ENCODE assay signal across 9 cellular contexts in the genomic region with DNA sequence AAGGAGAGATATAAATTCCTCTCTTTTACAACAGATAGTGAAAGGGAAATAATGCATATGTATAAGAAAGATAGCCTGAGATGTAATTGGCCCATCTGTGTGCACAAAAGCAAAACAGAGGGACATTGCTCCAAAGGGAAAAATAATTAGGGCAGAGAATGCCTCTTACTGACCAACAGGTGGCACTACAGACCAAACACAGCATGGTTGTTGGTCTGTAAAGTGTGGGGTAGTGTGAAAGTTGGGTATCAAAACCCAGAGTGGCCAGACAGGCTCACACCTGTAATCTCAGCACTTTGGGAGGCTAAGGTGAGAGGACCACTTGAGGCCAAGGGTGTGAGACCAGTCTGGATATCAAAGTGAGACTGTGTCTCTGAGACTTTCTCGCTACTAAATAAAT. TPM values are rescaled to one million over a fixed set of nuclear protein-coding genes. Genes with fewer than 3 reads are reported as not detected.
A peak's percentile ranks its signal among the peaks of the same experiment; 100 is the strongest.
DNase-seq lines count a peak whose midpoint lies in the region; ATAC-seq and TF ChIP-seq lines count a peak whose summit lies in the region.
"Had no signal": no experiment of that assay in that cellular context is flagged by ENCODE, and none has a peak within 500 bp of the region (broad histone marks: within the 10 kb centered on the region; RNA-seq: fewer than 3 reads in every experiment).

No MANE protein-coding gene starts in this region.

- H3K9me2 ChIP-seq in Karpas-422 (replicated peaks; ENCODE audit: insufficient read depth, low read length) = no peaks in the 10 kb centered on the region
- H3K9me2 ChIP-seq in neural cell (ENCODE audit: insufficient read depth, low read length) = no peaks in the 10 kb centered on the region

- H3K27ac ChIP-seq in Karpas-422 (ENCODE audit: low read length) (no peak overlapping the region), neural cell (ENCODE audit: low read length) (no peak overlapping the region)

- H3K4me1 ChIP-seq in Karpas-422 (ENCODE audit: low read length) = peaks cover 10% of the 10 kb centered on the region

- DNase-seq in NCI-H146 (lab: John Stamatoyannopoulos, UW) (peak; percentile 5), NCI-H146 treated with DMSO at 0.1 percent for 48 hours (lab: John Stamatoyannopoulos, UW; ENCODE audit: unreplicated experiment) (no peak), Karpas-422 (peak; percentile 69), astrocyte of the hippocampus (ENCODE audit: low read depth, low spot score) (peak; percentile 13), hippocampal formation (lab: John Stamatoyannopoulos, UW) (no peak), NCI-H2107 treated with DMSO at 0.1 percent for 48 hours (lab: John Stamatoyannopoulos, UW; ENCODE audit: unreplicated experiment) (no peak)
- DNase-seq: activated T-cell treated with anti-CD3 and anti-CD28 coated beads, Interleukin-2, amount 50 U/mL, for 1 hour had no signal

- no peak for TF ChIP-seq RAD21 in neural cell (conservative IDR thresholded peaks at IDR 0.05)

- H3K9ac ChIP-seq in Karpas-422 (ENCODE audit: low read length) (no peak overlapping the region), neural cell (ENCODE audit: low read length) (no peak overlapping the region)

- no peaks in the 10 kb centered on the region for H3K36me3 ChIP-seq in Karpas-422 (ENCODE audit: insufficient read depth, low read length)
- H3K36me3 ChIP-seq in neural cell (ENCODE audit: insufficient read depth, low read length) = no peaks in the 10 kb centered on the region

- no peak overlapping the region for H3K4me2 ChIP-seq in Karpas-422 (ENCODE audit: low read depth, low read length, poor library complexity, severe bottlenecking)
- no peak overlapping the region for H3K4me2 ChIP-seq in neural cell (ENCODE audit: low read length)

- H3K4me3 ChIP-seq in Karpas-422 (ENCODE audit: low read length) (no peak overlapping the region), neural cell (ENCODE audit: low read length) (no peak overlapping the region)

- no peaks in the 10 kb centered on the region for H3K79me2 ChIP-seq in Karpas-422 (ENCODE audit: low read length)
- no peaks in the 10 kb centered on the region for H3K79me2 ChIP-seq in neural cell (replicated peaks; ENCODE audit: insufficient read depth, low read length)

- H4K20me1 ChIP-seq in Karpas-422 (ENCODE audit: insufficient read depth, low read depth, low read length) (no peaks in the 10 kb centered on the region), neural cell (ENCODE audit: insufficient read depth) (no peaks in the 10 kb centered on the region)

- ATAC-seq in HG02938 (IDR thresholded peaks at IDR 0.05; ENCODE audit: unreplicated experiment) = no peak

- H3F3A ChIP-seq in neural cell (ENCODE audit: insufficient read depth, low read length, poor library complexity, severe bottlenecking) = no peaks in the 10 kb centered on the region

- H3K27me3 ChIP-seq in Karpas-422 (ENCODE audit: low read length) = no peaks in the 10 kb centered on the region; the same call in 1 of the 2 replicates
- no peaks in the 10 kb centered on the region for H3K27me3 ChIP-seq in neural cell (ENCODE audit: insufficient read depth, low read depth, low read length)

- H3K9me3 ChIP-seq in Karpas-422 (ENCODE audit: low read length) (no peaks in the 10 kb centered on the region), neural cell (ENCODE audit: low read length) (no peaks in the 10 kb centered on the region)

- no peak for TF ChIP-seq EP300 in neural cell (conservative IDR thresholded peaks at IDR 0.05; ENCODE audit: poor library complexity, severe bottlenecking)

- peak; percentile 27 for TF ChIP-seq CTCF in neural cell (IDR thresholded peaks at IDR 0.05; ENCODE audit: poor library complexity, severe bottlenecking)

- H2AFZ ChIP-seq in Karpas-422 (ENCODE audit: low read length) (no peak overlapping the region), neural cell (ENCODE audit: low read depth, low read length) (no peak overlapping the region)

TF ChIP-seq in neural cell, 6 proteins besides CTCF, POLR2A, EP300 and RAD21:
- TF ChIP-seq MXI1 (conservative IDR thresholded peaks at IDR 0.05; ENCODE audit: poor library complexity, severe bottlenecking) = no peak

RNA-seq across cellular contexts. Expression of a gene that starts 4.5 kb away (rescaled TPM):
- 5.4 and 12.8 TPM in 2 replicates for total RNA-seq in Karpas-422 (2014; rRNA removed; shearing (Covaris generic); ENCODE audit: low replicate concordance)
- 8.2 and 8.8 TPM in 2 replicates for polyA plus RNA-seq in neural cell
- polyA minus RNA-seq in neural cell = 17.9 and 18.0 TPM in 2 replicates

RNA-seq across cellular contexts. Expression of a gene that starts 6.6 kb away (rescaled TPM):
- total RNA-seq in Karpas-422 (2014; rRNA removed; shearing (Covaris generic); ENCODE audit: low replicate concordance) = 10.9 and 13.7 TPM in 2 replicates
- 14.9 and 16.3 TPM in 2 replicates for polyA plus RNA-seq in neural cell
- 20.0 and 24.5 TPM in 2 replicates for polyA minus RNA-seq in neural cell

Comparison
In these comparisons a context has a peak if more than half of its experiments do, and no peak if none do; other contexts are left out.
1. DNase-seq: peak in NCI-H146 (single experiment), Karpas-422 (single experiment) and astrocyte of the hippocampus (single experiment); none in NCI-H146 treated with DMSO at 0.1 percent for 48 hours (single experiment), hippocampal formation (0 of 2) and NCI-H2107 treated with DMSO at 0.1 percent for 48 hours (single experiment).